In the genomic region with DNA sequence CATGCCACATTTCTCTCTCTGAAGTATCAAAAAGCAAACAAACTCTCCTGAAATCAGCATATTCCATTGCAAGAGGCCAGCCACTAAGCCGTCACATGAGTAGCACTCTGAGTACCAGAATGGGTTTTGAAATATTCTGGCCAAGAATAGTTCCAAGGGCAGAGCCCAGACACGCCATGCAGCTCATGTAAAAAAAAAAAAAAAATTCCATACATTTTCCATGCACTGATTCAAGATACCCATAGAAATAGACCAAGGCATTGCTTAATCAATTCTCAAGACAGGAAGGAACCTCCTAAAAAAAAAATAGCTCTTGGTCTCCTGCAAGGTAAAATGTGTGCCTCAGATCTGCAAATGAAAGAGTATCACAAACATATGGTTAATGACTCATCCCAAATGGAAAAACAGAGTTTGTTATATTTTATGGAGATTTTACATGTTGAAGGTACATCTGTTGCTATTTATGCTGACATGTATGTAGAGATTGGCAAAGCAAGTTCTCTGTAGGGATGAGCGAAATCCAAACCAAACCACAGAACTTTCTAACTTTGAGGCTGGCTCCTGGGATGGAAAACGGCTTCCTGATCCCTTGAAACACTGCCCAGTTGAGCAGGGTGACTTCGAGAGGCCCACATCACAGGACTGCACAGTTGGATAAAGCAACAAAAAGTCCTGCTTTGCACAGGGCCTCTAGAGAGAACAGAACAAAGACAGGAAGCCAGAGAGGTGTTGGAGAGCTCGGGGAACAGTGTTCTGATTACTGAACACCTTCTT, we compare ENCODE assay signal across 15 cellular contexts.
DNase-seq lines count a peak whose midpoint lies in the region; ATAC-seq and TF ChIP-seq lines count a peak whose summit lies in the region.
"Had no signal": no experiment of that assay in that cellular context is flagged by ENCODE, and none has a peak within 500 bp of the region (broad histone marks: within the 10 kb centered on the region; RNA-seq: fewer than 3 reads in every experiment).

No MANE protein-coding gene starts in this region.

- no peak overlapping the region for H3K27ac Mint-ChIP-seq in CD4-positive, alpha-beta T cell
- H3K27ac Mint-ChIP-seq: activated naive CD8-positive, alpha-beta T cell treated with anti-CD3 and anti-CD28 coated beads, Interleukin-2, amount 10 ng/mL, durations not matched to agents 7 days and 5 days had no signal

- no peaks in the 10 kb centered on the region for H3K9me3 ChIP-seq in SK-N-SH
- no peaks in the 10 kb centered on the region for H3K9me3 ChIP-seq in gastrocnemius medialis
- H3K9me3 ChIP-seq in CD4-positive, alpha-beta T cell (ENCODE audit: control insufficient read depth, low read length) = no peaks in the 10 kb centered on the region
- H3K9me3 ChIP-seq: suprapubic skin had no signal

- in situ Hi-C loops in gastrocnemius medialis (cut with MboI; ENCODE audit: low sequenced_read_pairs in 4 of 4) = no loop called here

- no peaks in the 10 kb centered on the region for H3K36me3 Mint-ChIP-seq in CD4-positive, alpha-beta T cell (ENCODE audit: low read depth)
- H3K36me3 Mint-ChIP-seq: activated naive CD8-positive, alpha-beta T cell treated with anti-CD3 and anti-CD28 coated beads, Interleukin-2, amount 10 ng/mL, durations not matched to agents 7 days and 5 days had no signal

- WGBS in SK-N-SH (ENCODE audit: low lambda C conversion rate) = 46% methylated on average over 6 of the region's 6 CpGs

- no peak overlapping the region for H2AFZ ChIP-seq in SK-N-SH (ENCODE audit: low read depth)

- no peak for TF ChIP-seq POLR2A in gastrocnemius medialis (IDR thresholded peaks at IDR 0.05)

- CTCF ChIA-PET in SK-N-SH (lab: Yijun Ruan, JAX) = no interaction called here
- CTCF ChIA-PET in CD4-positive, alpha-beta T cell (lab: Charles Lee) = no interaction called here

- POLR2A ChIA-PET in SK-N-SH (lab: Yijun Ruan, JAX) = no interaction called here
- POLR2A ChIA-PET in CD4-positive, alpha-beta T cell (lab: Charles Lee) = interaction anchor here (0.6 kb wide), 1 partner anchor 19 kb away, joined by 3 read pairs; no protein-coding TSS in a partner anchor

- H3K27ac ChIP-seq in SK-N-SH (ENCODE audit: low read depth in 2 of 2, low read length in 1 of 2) = no peak overlapping the region
- peak overlapping the region; percentile 45 to 68 (median 61) for H3K27ac ChIP-seq in gastrocnemius medialis
- H3K27ac ChIP-seq in CD4-positive, alpha-beta T cell (ENCODE audit: low read depth, low read length) = no peak overlapping the region
- H3K27ac ChIP-seq: 22Rv1, dorsolateral prefrontal cortex, suprapubic skin had no signal

- no peak overlapping the region for H3K4me2 ChIP-seq in SK-N-SH

- no peak for TF ChIP-seq RAD21 in SK-N-SH (IDR thresholded peaks at IDR 0.05; ENCODE audit: low read length)

- no peak overlapping the region for H3K4me3 Mint-ChIP-seq in CD4-positive, alpha-beta T cell
- H3K4me3 Mint-ChIP-seq: activated naive CD8-positive, alpha-beta T cell treated with anti-CD3 and anti-CD28 coated beads, Interleukin-2, amount 10 ng/mL, durations not matched to agents 7 days and 5 days had no signal

- no peaks in the 10 kb centered on the region for H3K79me2 ChIP-seq in SK-N-SH (ENCODE audit: insufficient read depth)

- H3K4me3 ChIP-seq in SK-N-SH (ENCODE audit: low read depth in 2 of 2, low read length in 1 of 2) = no peak overlapping the region
- no peak overlapping the region for H3K4me3 ChIP-seq in fibroblast of the aortic adventitia (ENCODE audit: low read depth, low read length)
- H3K4me3 ChIP-seq in gastrocnemius medialis = no peak overlapping the region
- H3K4me3 ChIP-seq: dorsolateral prefrontal cortex, suprapubic skin had no signal

- no peak overlapping the region for H3K9ac ChIP-seq in SK-N-SH

- TF ChIP-seq CTCF in SK-N-SH (IDR thresholded peaks at IDR 0.05) = no peak
- TF ChIP-seq CTCF in fibroblast of the aortic adventitia (IDR thresholded peaks at IDR 0.05; ENCODE audit: insufficient read depth, low read length) = no peak
- no peak for TF ChIP-seq CTCF in gastrocnemius medialis (IDR thresholded peaks at IDR 0.05 in 4 of 5, conservative IDR thresholded peaks at IDR 0.05 in 1 of 5)
- TF ChIP-seq CTCF in CD4-positive, alpha-beta T cell (IDR thresholded peaks at IDR 0.05) = no peak

- no peaks in the 10 kb centered on the region for H3F3A ChIP-seq in SK-N-SH (replicated peaks; ENCODE audit: insufficient read depth)

- intact Hi-C loops in gastrocnemius medialis (cut with DNase I; ENCODE audit: low total_unique reads) (loop anchor here (2.0 kb wide), 2 partner anchors 19 to 35 kb away; no protein-coding TSS in a partner anchor), head of caudate nucleus (cut with DNase I) (no loop called here)
- intact Hi-C loops in CD4-positive, alpha-beta T cell (cut with DNase I, micrococcal nuclease) = no loop called here

- H3K27me3 ChIP-seq in SK-N-SH (ENCODE audit: insufficient read depth) (no peaks in the 10 kb centered on the region), gastrocnemius medialis (no peaks in the 10 kb centered on the region)
- no peaks in the 10 kb centered on the region for H3K27me3 ChIP-seq in CD4-positive, alpha-beta T cell (ENCODE audit: control insufficient read depth, insufficient read depth, low read length)
- H3K27me3 ChIP-seq: dorsolateral prefrontal cortex, suprapubic skin had no signal

- DNase-seq in DMS 273 (lab: John Stamatoyannopoulos, UW; ENCODE audit: unreplicated experiment) (peak; percentile 58), DMS 273 treated with DMSO at 0.1 percent for 48 hours (lab: John Stamatoyannopoulos, UW) (no peak), SK-N-SH (no peak), fibroblast of the aortic adventitia (ENCODE audit: low read depth) (peak; percentile 42), gastrocnemius medialis (no peak), kidney tubule cell (ENCODE audit: low spot score) (no peak), head of caudate nucleus (no peak)
- DNase-seq in CD4-positive, alpha-beta T cell = no peak
- DNase-seq: activated naive CD8-positive, alpha-beta T cell treated with anti-CD3 and anti-CD28 coated beads, Interleukin-2, amount 10 ng/mL, durations not matched to agents 7 days and 5 days; dorsolateral prefrontal cortex; hippocampal formation; nucleus accumbens; PC-3 had no signal

- no peaks in the 10 kb centered on the region for H3K4me1 ChIP-seq in SK-N-SH (ENCODE audit: control insufficient read depth in 1 of 2, insufficient read depth in 2 of 2, low read depth in 1 of 2, low read length in 1 of 2)
- peaks cover 13 to 14% of the 10 kb centered on the region in 2 donors for H3K4me1 ChIP-seq in gastrocnemius medialis

- no peaks in the 10 kb centered on the region for H3K9me2 ChIP-seq in SK-N-SH

- H3K36me3 ChIP-seq in SK-N-SH (replicated peaks in 1 of 2; ENCODE audit: control insufficient read depth in 1 of 2, insufficient read depth in 2 of 2, low read length in 1 of 2) (no peaks in the 10 kb centered on the region), gastrocnemius medialis (no peaks in the 10 kb centered on the region)
- H3K36me3 ChIP-seq: suprapubic skin had no signal

- no peaks in the 10 kb centered on the region for H4K20me1 ChIP-seq in SK-N-SH (ENCODE audit: insufficient read depth)

- no peaks in the 10 kb centered on the region for H3K27me3 Mint-ChIP-seq in CD4-positive, alpha-beta T cell
- H3K27me3 Mint-ChIP-seq: activated naive CD8-positive, alpha-beta T cell treated with anti-CD3 and anti-CD28 coated beads, Interleukin-2, amount 10 ng/mL, durations not matched to agents 7 days and 5 days had no signal

- H3K9me3 Mint-ChIP-seq in CD4-positive, alpha-beta T cell = peaks cover 5% of the 10 kb centered on the region
- H3K9me3 Mint-ChIP-seq: activated naive CD8-positive, alpha-beta T cell treated with anti-CD3 and anti-CD28 coated beads, Interleukin-2, amount 10 ng/mL, durations not matched to agents 7 days and 5 days had no signal

- peak; percentile 79 to 84 for ATAC-seq in gastrocnemius medialis
- no peak for ATAC-seq in CD4-positive, alpha-beta T cell (ENCODE audit: poor library complexity)
- ATAC-seq: PC-3 had no signal

- no peaks in the 10 kb centered on the region for H3K4me1 Mint-ChIP-seq in CD4-positive, alpha-beta T cell (ENCODE audit: low read depth)

- no peak for TF ChIP-seq EP300 in SK-N-SH (IDR thresholded peaks at IDR 0.05; ENCODE audit: borderline replicate concordance in 1 of 2, low read depth in 1 of 2, low read length in 1 of 2)

TF ChIP-seq in SK-N-SH, 30 proteins besides CTCF, POLR2A, EP300 and RAD21 (continues in another document):
- TF ChIP-seq ZBTB33 (IDR thresholded peaks at IDR 0.05; ENCODE audit: borderline replicate concordance, low read depth) = no peak
- TF ChIP-seq GATA2 (CRISPR knock-in tag; IDR thresholded peaks at IDR 0.05) = no peak
- TF ChIP-seq TCF12 (IDR thresholded peaks at IDR 0.05) = 0 out of 2 replicates have a peak, but pooled peaks have one; percentile 6

Comparison
In these comparisons a context has a peak if more than half of its experiments do, and no peak if none do; other contexts are left out.
1. DNase-seq: peak in DMS 273 (single experiment) and fibroblast of the aortic adventitia (single experiment); none in DMS 273 treated with DMSO at 0.1 percent for 48 hours (single experiment), SK-N-SH (single experiment), gastrocnemius medialis (0 of 2), kidney tubule cell (single experiment), CD4-positive, alpha-beta T cell (0 of 10) and head of caudate nucleus (0 of 42).
2. H3K27ac ChIP-seq: peak in gastrocnemius medialis (4 of 4); none in SK-N-SH (0 of 2) and CD4-positive, alpha-beta T cell (single experiment).